In the genomic region with DNA sequence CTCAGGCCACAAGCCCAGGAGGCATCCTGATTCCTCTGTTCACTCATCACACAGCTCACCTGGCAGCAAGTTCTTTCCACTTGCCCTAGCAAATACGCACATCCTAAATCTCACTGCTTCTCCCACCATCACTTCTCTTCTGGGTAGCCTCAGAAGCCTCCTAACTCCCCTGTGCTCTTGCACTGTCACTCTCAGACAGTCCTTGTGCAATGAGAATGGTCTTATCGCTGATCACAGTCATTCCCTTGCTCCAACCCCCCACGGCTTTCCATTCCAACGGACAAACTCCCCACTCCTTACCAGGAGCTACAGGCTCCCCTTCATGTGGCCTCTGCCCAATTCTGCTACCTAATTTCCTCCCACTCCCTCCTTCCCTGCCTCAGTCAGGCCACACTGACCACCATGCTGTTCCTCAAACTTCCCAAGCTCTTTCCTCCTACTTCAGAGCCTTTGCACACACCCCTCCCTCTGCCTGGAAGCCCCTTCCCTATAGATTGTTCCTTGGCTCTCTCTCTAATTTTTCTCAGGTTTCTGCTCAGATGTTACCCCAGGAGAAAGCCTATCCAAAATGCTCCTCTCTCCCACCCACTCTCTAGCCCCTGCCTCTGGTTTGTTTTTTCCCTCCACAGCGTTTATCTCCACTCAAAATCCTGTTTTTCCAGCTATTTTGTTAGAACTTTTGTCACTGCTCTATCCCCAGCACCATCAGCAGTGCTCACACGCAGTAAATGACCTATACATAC, we compare ENCODE assay signal across 1 cellular context.
TF ChIP-seq lines count a peak whose summit lies in the region.

No MANE protein-coding gene starts in this region.

TF ChIP-seq in HEK293, 187 proteins besides CTCF, POLR2A, EP300 and RAD21:
- TF ChIP-seq ZNF626 (tag by site-specific recombination; IDR thresholded peaks at IDR 0.05), result no peak
- TF ChIP-seq ZNF473 (tag by site-specific recombination; IDR thresholded peaks at IDR 0.05), result no peak
- TF ChIP-seq ZBTB20 (tag by site-specific recombination; IDR thresholded peaks at IDR 0.05), result 0 out of 2 replicates have a peak, but pooled peaks have one; percentile 19
- TF ChIP-seq ZNF76 (tag by site-specific recombination; IDR thresholded peaks at IDR 0.05; ENCODE audit: borderline replicate concordance, low read depth), result no peak
- TF ChIP-seq KLF1 (tag by site-specific recombination; IDR thresholded peaks at IDR 0.05), result no peak
- no peak for TF ChIP-seq SCRT1 (tag by site-specific recombination; IDR thresholded peaks at IDR 0.05; ENCODE audit: borderline replicate concordance)
- TF ChIP-seq ZNF518A (tag by site-specific recombination; conservative IDR thresholded peaks at IDR 0.05; ENCODE audit: low read depth), result no peak
- TF ChIP-seq, protein P1, sequence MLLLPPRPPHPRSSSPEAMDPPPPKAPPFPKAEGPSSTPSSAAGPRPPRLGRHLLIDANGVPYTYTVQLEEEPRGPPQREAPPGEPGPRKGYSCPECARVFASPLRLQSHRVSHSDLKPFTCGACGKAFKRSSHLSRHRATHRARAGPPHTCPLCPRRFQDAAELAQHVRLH (tag by site-specific recombination; IDR thresholded peaks at IDR 0.05), result no peak
- TF ChIP-seq ZIC2 (tag by site-specific recombination; IDR thresholded peaks at IDR 0.05), result peak; percentile 69
- no peak for TF ChIP-seq ZNF175 (tag by site-specific recombination; IDR thresholded peaks at IDR 0.05)
- TF ChIP-seq OVOL3 (tag by site-specific recombination; IDR thresholded peaks at IDR 0.05), result no peak
- TF ChIP-seq ZBTB1 (tag by site-specific recombination; IDR thresholded peaks at IDR 0.05), result no peak
- no peak for TF ChIP-seq GFI1B (tag by site-specific recombination; IDR thresholded peaks at IDR 0.05)
- peak; percentile 57 for TF ChIP-seq ZFHX2 (tag by site-specific recombination; conservative IDR thresholded peaks at IDR 0.05)
- TF ChIP-seq PRDM2 (tag by site-specific recombination; IDR thresholded peaks at IDR 0.05; ENCODE audit: borderline replicate concordance), result no peak
- TF ChIP-seq ZNF600 (tag by site-specific recombination; IDR thresholded peaks at IDR 0.05), result no peak
- no peak for TF ChIP-seq ZNF335 (tag by site-specific recombination; conservative IDR thresholded peaks at IDR 0.05)
- no peak for TF ChIP-seq ZNF423 (tag by site-specific recombination; IDR thresholded peaks at IDR 0.05)
- peak; percentile 53; the same call in 1 of the 2 replicates for TF ChIP-seq OSR2 (tag by site-specific recombination; IDR thresholded peaks at IDR 0.05)
- no peak for TF ChIP-seq ZNF223 (tag by site-specific recombination; IDR thresholded peaks at IDR 0.05)
- TF ChIP-seq ZNF624 (tag by site-specific recombination; IDR thresholded peaks at IDR 0.05), result no peak
- TF ChIP-seq GLIS1 (tag by site-specific recombination; IDR thresholded peaks at IDR 0.05), result peak; percentile 78
- TF ChIP-seq SALL2 (tag by site-specific recombination; IDR thresholded peaks at IDR 0.05; ENCODE audit: borderline replicate concordance), result no peak
- TF ChIP-seq ZNF777 (tag by site-specific recombination; IDR thresholded peaks at IDR 0.05; ENCODE audit: borderline replicate concordance), result no peak
- no peak for TF ChIP-seq MEIS1 (CRISPR knock-in tag; IDR thresholded peaks at IDR 0.05; ENCODE audit: borderline replicate concordance)
- TF ChIP-seq ZNF398 (tag by site-specific recombination; IDR thresholded peaks at IDR 0.05), result 0 out of 2 replicates have a peak, but pooled peaks have one; percentile 18
- no peak for TF ChIP-seq FEZF1 (tag by site-specific recombination; IDR thresholded peaks at IDR 0.05)
- TF ChIP-seq EGR2 (tag by site-specific recombination; IDR thresholded peaks at IDR 0.05; ENCODE audit: low read depth), result 0 out of 2 replicates have a peak, but pooled peaks have one; percentile 28
- TF ChIP-seq ZNF341 (tag by site-specific recombination; IDR thresholded peaks at IDR 0.05; ENCODE audit: low read depth), result peak; percentile 54; the same call in 1 of the 2 replicates
